Comparison of ENCODE assay signal across 9 cellular contexts in the genomic region with DNA sequence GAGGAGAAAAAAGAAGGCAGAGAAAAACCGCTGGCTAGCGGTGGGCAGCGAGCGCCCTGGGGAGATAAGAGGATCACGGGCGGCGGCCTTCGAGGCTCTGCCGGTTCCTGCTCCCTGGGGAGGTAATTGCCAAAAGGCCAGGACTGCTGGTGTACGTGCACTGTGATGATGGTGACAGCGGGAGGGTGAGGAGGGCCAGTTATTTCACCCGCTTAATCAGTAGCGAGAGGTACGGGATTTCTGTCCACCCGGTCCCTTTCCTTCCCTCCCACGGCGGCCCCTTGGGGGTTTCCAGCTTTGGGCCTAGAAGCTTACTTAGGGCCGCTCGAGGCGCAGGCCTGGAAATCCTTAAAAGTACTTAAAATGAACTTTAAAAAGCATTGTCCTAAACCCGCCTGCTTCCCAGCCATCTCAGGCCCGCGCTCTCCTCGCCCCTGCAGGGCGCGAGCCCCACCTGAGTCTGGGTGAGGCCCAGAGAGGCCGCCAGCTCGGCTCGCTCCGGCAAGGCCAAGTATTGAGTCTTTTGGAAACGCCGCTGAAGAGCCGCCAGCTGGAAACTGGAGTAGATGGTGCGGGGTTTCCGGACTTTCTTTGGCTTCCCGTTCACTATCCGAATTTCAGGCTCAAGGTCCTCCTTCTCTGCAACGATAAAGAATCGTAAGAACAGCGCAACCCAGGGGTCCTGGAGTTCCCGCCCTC. TPM values are rescaled to one million over a fixed set of nuclear protein-coding genes. Genes with fewer than 3 reads are reported as not detected.
DNase-seq lines count a peak whose midpoint lies in the region; FAIRE-seq and TF ChIP-seq lines count a peak whose summit lies in the region.
"Had no signal": no experiment of that assay in that cellular context is flagged by ENCODE, and none has a peak within 500 bp of the region (broad histone marks: within the 10 kb centered on the region; RNA-seq: fewer than 3 reads in every experiment).

No MANE protein-coding gene starts in this region.

- H3K9me3 ChIP-seq in OCI-LY1 (ENCODE audit: low read length) (no peaks in the 10 kb centered on the region), H1 (ENCODE audit: insufficient read depth in 2 of 2, low read depth in 1 of 2, low read length in 1 of 2) (no peaks in the 10 kb centered on the region)

- peaks cover 21% of the 10 kb centered on the region; the same call in 1 of the 2 replicates for H3K23me2 ChIP-seq in H1 (ENCODE audit: low read depth, low read length)

- H3K4ac ChIP-seq in H1 (replicated peaks; ENCODE audit: insufficient read length, low read depth, low read length), result no peak overlapping the region

- H3K4me2 ChIP-seq in OCI-LY1 (ENCODE audit: low read length) (peak overlapping the region; percentile 93), H1 (ENCODE audit: insufficient read depth in 1 of 2, low read depth in 2 of 2, low read length in 2 of 2) (peak overlapping the region; percentile 80 to 82)

- no peak overlapping the region for H3K18ac ChIP-seq in H1 (ENCODE audit: extremely low read depth, low read length)

- H3K4me3 ChIP-seq in OCI-LY1 (ENCODE audit: low read depth, low read length, poor library complexity, severe bottlenecking) (peak overlapping the region; percentile 71), H1 (ENCODE audit: extremely low read depth in 1 of 4, insufficient read depth in 2 of 4, low read depth in 3 of 4, low read length in 4 of 4) (peak overlapping the region in 3 of 4 experiments; percentile 10 to 59 (median 44); a peak in 3 of 8 replicates), skin epidermis (peak overlapping the region; percentile 23 to 59 (median 53))

- H2BK20ac ChIP-seq in H1 (ENCODE audit: low read length), result no peak overlapping the region

- no peak overlapping the region for H4K5ac ChIP-seq in H1 (ENCODE audit: insufficient read length, low read depth, low read length)

- H2BK5ac ChIP-seq in H1 (ENCODE audit: low read depth, low read length), result no peak overlapping the region

- H3K9ac ChIP-seq in OCI-LY1 (ENCODE audit: low read length) (peak overlapping the region; percentile 52; the same call in 1 of the 2 replicates), H1 (replicated peaks in 1 of 4; ENCODE audit: extremely low read depth in 1 of 4, low read depth in 3 of 4, low read length in 3 of 4) (no peak overlapping the region)

- POLR2A ChIA-PET in H1 (lab: Charles Lee; ENCODE audit: partially characterized antibody), result interaction anchor here (1.6 to 16.0 kb wide), 2 partner anchors 9 to 14 kb away, joined by 5 to 184 read pairs; partner anchors contain the start of gene DLX1

- no peaks in the 10 kb centered on the region for H4K20me1 ChIP-seq in OCI-LY1 (ENCODE audit: insufficient read depth, low read length)
- H4K20me1 ChIP-seq in H1 (replicated peaks in 1 of 2; ENCODE audit: control insufficient read depth in 1 of 2, insufficient read depth in 2 of 2, low read length in 2 of 2), result peaks cover 12 to 28% of the 10 kb centered on the region in 2 experiments

- no peaks in the 10 kb centered on the region for H3K27me3 ChIP-seq in OCI-LY1 (ENCODE audit: insufficient read depth, low read length)
- H3K27me3 ChIP-seq in H1 (replicated peaks in 1 of 4; ENCODE audit: control insufficient read depth in 3 of 4, extremely low read depth in 1 of 4, insufficient read depth in 3 of 4, low read length in 3 of 4), result peaks cover 78 to 100% (median 93%) of the 10 kb centered on the region in 4 experiments

- no peak overlapping the region for H4K8ac ChIP-seq in H1 (ENCODE audit: extremely low read depth, insufficient read depth, low read length)

- H3K9me2 ChIP-seq in OCI-LY1 (ENCODE audit: low read depth, low read length), result no peaks in the 10 kb centered on the region

- no peak overlapping the region for H2BK15ac ChIP-seq in H1 (ENCODE audit: low read length)

- no peak overlapping the region for H3K56ac ChIP-seq in H1 (replicated peaks; ENCODE audit: insufficient read length, low read depth, low read length)

- H3K36me3 ChIP-seq in OCI-LY1 (ENCODE audit: insufficient read depth, low read length), result no peaks in the 10 kb centered on the region
- H3K36me3 ChIP-seq in H1 (ENCODE audit: control insufficient read depth in 2 of 4, insufficient read depth in 4 of 4, low read length in 3 of 4), result peaks cover 0 to 11% (median 0%) of the 10 kb centered on the region in 4 experiments; a peak in 1 of 8 replicates

- TF ChIP-seq RAD21 in H1 (IDR thresholded peaks at IDR 0.05 in 1 of 2, conservative IDR thresholded peaks at IDR 0.05 in 1 of 2; ENCODE audit: low read depth in 2 of 2, low read length in 2 of 2), result no peak

- TF ChIP-seq POLR2A in H1 (IDR thresholded peaks at IDR 0.05; ENCODE audit: control extremely low read depth in 1 of 2, low read depth in 2 of 2, low read length in 2 of 2), result no peak

- no peak overlapping the region for H2BK120ac ChIP-seq in H1 (replicated peaks; ENCODE audit: low read depth, low read length)

- H3K23ac ChIP-seq in H1 (ENCODE audit: insufficient read length), result no peak overlapping the region

- TF ChIP-seq CTCF in OCI-LY1 (IDR thresholded peaks at IDR 0.05; ENCODE audit: low read length) (no peak), H1 (IDR thresholded peaks at IDR 0.05; ENCODE audit: control extremely low read depth in 1 of 3, insufficient read depth in 1 of 3, low read depth in 1 of 3, low read length in 3 of 3) (no peak)

- H3K27ac ChIP-seq in OCI-LY1 (ENCODE audit: low read depth, low read length, poor library complexity, severe bottlenecking) (no peak overlapping the region), H1 (ENCODE audit: low read depth, low read length) (no peak overlapping the region), skin epidermis (peak overlapping the region in 2 of 21 experiments; percentile 49 to 71)

- no peak overlapping the region for H3K14ac ChIP-seq in H1 (ENCODE audit: insufficient read length)

- CTCF ChIA-PET in H1 (lab: Charles Lee; ENCODE audit: partially characterized antibody), result interaction anchor here (0.6 to 11.7 kb wide), 5 partner anchors 10 to 64 kb away, joined by 3 to 198 read pairs (median 5); partner anchors contain the start of gene DLX1

- 0 out of 2 replicates have a peak, but pooled peaks cover 2% of the 10 kb centered on the region for H3F3A ChIP-seq in OCI-LY1 (ENCODE audit: insufficient read depth, low read length)

- H3K79me2 ChIP-seq in OCI-LY1 (ENCODE audit: insufficient read depth, low read length) (no peaks in the 10 kb centered on the region), H1 (ENCODE audit: control insufficient read depth in 1 of 2, insufficient read depth in 2 of 2, low read length in 2 of 2) (no peaks in the 10 kb centered on the region)

- no peak overlapping the region for H2AK5ac ChIP-seq in H1 (ENCODE audit: low read depth, low read length)

- H2BK12ac ChIP-seq in H1 (ENCODE audit: low read depth, low read length), result no peak overlapping the region

- no peaks in the 10 kb centered on the region for H3K79me1 ChIP-seq in H1 (ENCODE audit: low read depth, low read length)

- no peak overlapping the region for H4K91ac ChIP-seq in H1 (replicated peaks; ENCODE audit: insufficient read length, low read length)

- 4% methylated on average over 39 of the region's 41 CpGs; no CpG with 5 or more reads in 1 of the 2 experiments for WGBS in H1 (ENCODE audit: extremely low coverage in 1 of 2, insufficient coverage in 1 of 2, insufficient read length in 1 of 2, insufficient replicate concordance in 2 of 2, low coverage in 1 of 2, low lambda C conversion rate in 2 of 2, missing lambda C conversion rate in 1 of 2), 2 experiments

- H2AFZ ChIP-seq in OCI-LY1 (ENCODE audit: low read length) (no peak overlapping the region), H1 (ENCODE audit: low read length) (no peak overlapping the region)

- FAIRE-seq in H1 (lab: Jason Lieb, UNC), result no peak

- peak; percentile 64 for DNase-seq in activated CD8-positive, alpha-beta memory T cell treated with anti-CD3 and anti-CD28 coated beads for 24 hours
- no peak for DNase-seq in activated CD8-positive, alpha-beta memory T cell treated with anti-CD3 and anti-CD28 coated beads, Interleukin-2, amount 50 U/mL, for 4 hours
- peak in 1 of 2 experiments; percentile 62 for DNase-seq in H1 (ENCODE audit: low read depth in 1 of 2, low spot score in 2 of 2)
- DNase-seq in activated CD4-positive, CD25-positive, alpha-beta regulatory T cell (lab: John Stamatoyannopoulos, UW), result no peak
- DNase-seq in SW480 (ENCODE audit: low spot score), result no peak
- no peak for DNase-seq in NCI-H2196 (lab: John Stamatoyannopoulos, UW; ENCODE audit: unreplicated experiment)

- TF ChIP-seq EP300 in H1 (IDR thresholded peaks at IDR 0.05; ENCODE audit: borderline replicate concordance in 1 of 2, low read depth in 2 of 2, low read length in 2 of 2), result no peak

- H3K4me1 ChIP-seq in OCI-LY1 (ENCODE audit: insufficient read depth, low read length, severe bottlenecking), result peaks cover 68% of the 10 kb centered on the region
- peaks cover 6 to 47% (median 29%) of the 10 kb centered on the region in 4 experiments for H3K4me1 ChIP-seq in H1 (replicated peaks in 1 of 4; ENCODE audit: control insufficient read depth in 3 of 4, insufficient read depth in 4 of 4, low read length in 3 of 4)

TF ChIP-seq in H1, 55 proteins besides CTCF, POLR2A, EP300 and RAD21 (continues in another document):
- TF ChIP-seq EZH2 (IDR thresholded peaks at IDR 0.05; ENCODE audit: low read depth, low read length, severe bottlenecking) (peak; percentile 82), ATF3 (IDR thresholded peaks at IDR 0.05; ENCODE audit: insufficient read depth, low read depth, low read length) (no peak), SUZ12 (IDR thresholded peaks at IDR 0.05; ENCODE audit: low read length) (peak; percentile 74)

RNA-seq across cellular contexts. Expression of gene DLX2, which starts 1.5 kb away (rescaled TPM):
- 0.13 and 0.45 TPM in 2 replicates for total RNA-seq in H1 (2021; fragmentation: NEBNext Ultra II Directional; extraction: Animal tissue kit (Norgen Biotek cat#: 25700))
- 0.05 TPM in 1 of 2 replicates, not detected in the other for polyA plus RNA-seq in H1 (2011; rRNA removed)
- polyA plus RNA-seq in H1 (2011; cell fraction: cytosol; rRNA removed), result not detected
- polyA plus RNA-seq in H1 (2011; cell fraction: nucleus; rRNA removed), result 0.56 TPM
- polyA plus RNA-seq in H1 (2012, experiment 1 of 2), result 0.11 TPM in 1 of 4 replicates, not detected in the others
- not detected for polyA plus RNA-seq in H1 (2012, experiment 2 of 2)
- 0.06 TPM for polyA plus RNA-seq in H1 (2013, experiment 1 of 2)
- polyA plus RNA-seq in H1 (2013, experiment 2 of 2), result 0.06 TPM
- polyA minus RNA-seq in H1 (2011; rRNA and poly(A)+ RNA removed), result not detected in 2 replicates
- not detected for polyA minus RNA-seq in H1 (2011; cell fraction: cytosol; rRNA and poly(A)+ RNA removed)
- 0.50 TPM for polyA minus RNA-seq in H1 (2011; cell fraction: nucleus; rRNA and poly(A)+ RNA removed)
- total RNA-seq: activated CD8-positive, alpha-beta memory T cell treated with anti-CD3 and anti-CD28 coated beads for 36 hours had no signal

RNA-seq across cellular contexts. Expression of gene DLX1, which starts 15.8 kb away (rescaled TPM):
- total RNA-seq in H1 (2021; fragmentation: NEBNext Ultra II Directional; extraction: Animal tissue kit (Norgen Biotek cat#: 25700)), result not detected in 2 replicates
- polyA plus RNA-seq in H1 (2011; rRNA removed), result 0.05 and 0.11 TPM in 2 replicates
- 0.08 TPM for polyA plus RNA-seq in H1 (2011; cell fraction: cytosol; rRNA removed)
- polyA plus RNA-seq in H1 (2011; cell fraction: nucleus; rRNA removed), result 0.07 TPM
- not detected in 4 replicates for polyA plus RNA-seq in H1 (2012, experiment 1 of 2)
- not detected for polyA plus RNA-seq in H1 (2012, experiment 2 of 2)
- 0.04 TPM for polyA plus RNA-seq in H1 (2013, experiment 1 of 2)
- 0.22 TPM for polyA plus RNA-seq in H1 (2013, experiment 2 of 2)
- 0.19 TPM in 1 of 2 replicates, not detected in the other for polyA minus RNA-seq in H1 (2011; rRNA and poly(A)+ RNA removed)
- not detected for polyA minus RNA-seq in H1 (2011; cell fraction: cytosol; rRNA and poly(A)+ RNA removed)
- polyA minus RNA-seq in H1 (2011; cell fraction: nucleus; rRNA and poly(A)+ RNA removed), result not detected
- total RNA-seq: activated CD8-positive, alpha-beta memory T cell treated with anti-CD3 and anti-CD28 coated beads for 36 hours had no signal
